11 cellular contexts compared by ENCODE assay signal in the genomic region with DNA sequence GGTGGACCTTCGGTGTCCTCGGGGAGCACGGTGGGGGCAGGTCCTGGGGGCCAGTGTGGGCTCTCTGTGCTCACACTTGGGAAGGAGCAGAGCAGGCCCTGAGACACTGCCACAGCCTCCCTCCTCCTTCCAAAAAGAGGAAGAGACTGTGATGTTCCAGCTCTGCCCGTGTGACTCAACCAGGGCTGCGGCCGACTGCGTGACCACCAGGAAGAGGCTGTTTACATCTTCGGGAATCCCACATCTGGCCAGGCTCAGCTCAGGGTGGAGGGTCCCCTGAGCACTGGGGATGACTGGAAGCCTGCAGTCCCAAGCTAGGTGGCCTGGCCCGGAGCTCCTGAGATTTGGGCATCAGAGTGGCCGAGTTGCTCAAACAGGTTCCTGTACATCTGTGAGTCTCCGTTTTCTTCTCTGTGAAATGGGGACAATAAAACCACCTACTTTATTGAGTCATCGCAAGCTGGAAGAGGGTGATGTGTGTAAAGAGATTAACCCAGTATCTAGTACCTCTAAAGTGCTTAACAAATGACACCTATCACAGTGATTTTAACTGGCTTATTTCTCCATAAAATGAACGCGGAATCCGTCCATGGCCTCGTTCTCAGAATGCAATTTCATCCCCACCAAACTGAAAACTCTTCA.
A peak's percentile ranks its signal among the peaks of the same experiment; 100 is the strongest.
DNase-seq lines count a peak whose midpoint lies in the region; ATAC-seq and TF ChIP-seq lines count a peak whose summit lies in the region.
"Had no signal": no experiment of that assay in that cellular context is flagged by ENCODE, and none has a peak within 500 bp of the region (broad histone marks: within the 10 kb centered on the region; RNA-seq: fewer than 3 reads in every experiment).

No MANE protein-coding gene starts in this region.

- peak overlapping the region; percentile 45 for H3K4me2 ChIP-seq in GM23248 (ENCODE audit: unreplicated experiment)

- peaks cover 6% of the 10 kb centered on the region for H3F3A ChIP-seq in GM23248 (ENCODE audit: insufficient read depth)

- H3K27me3 Mint-ChIP-seq in T-helper 17 cell = peaks cover 15% of the 10 kb centered on the region

- peaks cover 2% of the 10 kb centered on the region for H3K4me1 Mint-ChIP-seq in T-helper 17 cell

- H3K4me1 ChIP-seq in GM23248 (ENCODE audit: insufficient read depth) (peaks cover 18% of the 10 kb centered on the region), left ventricle myocardium inferior (peaks cover 49% of the 10 kb centered on the region), psoas muscle (peaks cover 21% of the 10 kb centered on the region)
- H3K4me1 ChIP-seq: parathyroid adenoma had no signal

- H3K36me3 Mint-ChIP-seq in T-helper 17 cell (ENCODE audit: low read depth) = no peaks in the 10 kb centered on the region

- H3K9me3 ChIP-seq in GM23248 (ENCODE audit: low read depth) (no peaks in the 10 kb centered on the region), T-helper 17 cell (ENCODE audit: control insufficient read depth, low read length, poor library complexity, severe bottlenecking) (no peaks in the 10 kb centered on the region), left ventricle myocardium inferior (replicated peaks) (no peaks in the 10 kb centered on the region), psoas muscle (no peaks in the 10 kb centered on the region)

- peak; percentile 79 for DNase-seq in GM23248
- DNase-seq in T-helper 17 cell = no peak
- DNase-seq in left ventricle myocardium inferior = no peak
- peak; percentile 39 to 76 for DNase-seq in psoas muscle
- DNase-seq in stimulated activated CD4-positive, alpha-beta T cell treated with anti-CD3 and anti-CD28 coated beads, Interleukin-15, amount 100 ng/mL, for 24 hours = no peak
- no peak for DNase-seq in middle frontal gyrus (ENCODE audit: extremely low spot score, low spot score)
- DNase-seq: DND-41 had no signal

- no peaks in the 10 kb centered on the region for H3K79me2 ChIP-seq in GM23248 (ENCODE audit: insufficient read depth)
- H3K79me2 ChIP-seq: parathyroid adenoma had no signal

- H3K27ac ChIP-seq in GM23248 (no peak overlapping the region), left ventricle myocardium inferior (replicated peaks) (peak overlapping the region; percentile 82), psoas muscle (no peak overlapping the region)
- H3K27ac ChIP-seq: parathyroid adenoma had no signal

- no peaks in the 10 kb centered on the region for H3K9me2 ChIP-seq in GM23248 (ENCODE audit: insufficient read depth)

- no peak overlapping the region for H3K4me3 Mint-ChIP-seq in T-helper 17 cell
- H3K4me3 Mint-ChIP-seq: T-helper 2 cell treated with Interferon-gamma antibody and Interleukin-4, amounts not matched to agents 5 μg/mL and 100 μg/mL, for 36 hours had no signal

- ATAC-seq in T-helper 17 cell = peak; percentile 50
- ATAC-seq in psoas muscle = no peak
- no peak for ATAC-seq in HG03442 (IDR thresholded peaks at IDR 0.05; ENCODE audit: unreplicated experiment)
- ATAC-seq in GM18858 (IDR thresholded peaks at IDR 0.05; ENCODE audit: unreplicated experiment) = no peak

- no peak overlapping the region for H3K9ac ChIP-seq in GM23248
- H3K9ac ChIP-seq: parathyroid adenoma had no signal

- H3K27ac Mint-ChIP-seq in T-helper 17 cell = no peak overlapping the region
- H3K27ac Mint-ChIP-seq: T-helper 2 cell treated with Interferon-gamma antibody and Interleukin-4, amounts not matched to agents 5 μg/mL and 100 μg/mL, for 36 hours had no signal

- intact Hi-C loops in left ventricle myocardium inferior (cut with micrococcal nuclease) (no loop called here), psoas muscle (cut with DNase I) (loop anchor here in 1 of 2 donors (5.0 kb wide), 1 partner anchor 79 kb away; no protein-coding TSS in a partner anchor)

- H3K36me3 ChIP-seq in GM23248 (ENCODE audit: low read depth) = no peaks in the 10 kb centered on the region
- no peaks in the 10 kb centered on the region for H3K36me3 ChIP-seq in left ventricle myocardium inferior
- no peaks in the 10 kb centered on the region for H3K36me3 ChIP-seq in psoas muscle (ENCODE audit: insufficient read depth in 1 of 2, low read depth in 1 of 2)

- no peaks in the 10 kb centered on the region for H4K20me1 ChIP-seq in GM23248 (ENCODE audit: insufficient read depth)

- H3K27me3 ChIP-seq in GM23248 (replicated peaks; ENCODE audit: insufficient read depth) = no peaks in the 10 kb centered on the region
- H3K27me3 ChIP-seq in left ventricle myocardium inferior (ENCODE audit: low read depth) = no peaks in the 10 kb centered on the region
- peaks cover 0 to 6% (median 2%) of the 10 kb centered on the region in 3 donors for H3K27me3 ChIP-seq in psoas muscle (ENCODE audit: insufficient read depth in 3 of 3, low read length in 2 of 3)

- in situ Hi-C loops in GM23248 (cut with MboI) = no loop called here

- TF ChIP-seq CTCF in left ventricle myocardium inferior (IDR thresholded peaks at IDR 0.05; ENCODE audit: borderline replicate concordance) = no peak
- TF ChIP-seq CTCF in psoas muscle (IDR thresholded peaks at IDR 0.05) = no peak

- H2AFZ ChIP-seq in GM23248 = no peak overlapping the region; the same call in 1 of the 2 replicates
- H2AFZ ChIP-seq: parathyroid adenoma had no signal

- H3K4me3 ChIP-seq in GM23248 (no peak overlapping the region), left ventricle myocardium inferior (no peak overlapping the region), psoas muscle (no peak overlapping the region)

- 31 to 33% methylated on average over 16 of the region's 16 CpGs for WGBS in GM23248 (ENCODE audit: low coverage in 1 of 2, low lambda C conversion rate in 2 of 2, missing lambda C conversion rate in 2 of 2), 2 experiments
- WGBS in psoas muscle, 3 donors = 77 to 87% (median 85%) methylated on average over 16 of the region's 16 CpGs

Comparison
In these comparisons a context has a peak if more than half of its experiments do, and no peak if none do; other contexts are left out.
1. DNase-seq: peak in GM23248 (single experiment) and psoas muscle (2 of 2); none in T-helper 17 cell (0 of 3), left ventricle myocardium inferior (single experiment), stimulated activated CD4-positive, alpha-beta T cell treated with anti-CD3 and anti-CD28 coated beads, Interleukin-15, amount 100 ng/mL, for 24 hours (single experiment) and middle frontal gyrus (single experiment).